10 cellular contexts compared by ENCODE assay signal in genomic region chr2:113211226-113212105, GRCh38. TPM values are rescaled to one million over a fixed set of nuclear protein-coding genes. Genes with fewer than 3 reads are reported as not detected.
DNase-seq lines count a peak whose midpoint lies in the region; ATAC-seq and TF ChIP-seq lines count a peak whose summit lies in the region.
"Had no signal": no experiment of that assay in that cellular context is flagged by ENCODE, and none has a peak within 500 bp of the region (broad histone marks: within the 10 kb centered on the region; RNA-seq: fewer than 3 reads in every experiment).

No MANE protein-coding gene starts in this region.

- POLR2A ChIA-PET in BJ (lab: Charles Lee), result interaction anchor here (0.9 kb wide), 1 partner anchor 29 kb away, joined by 5 read pairs; no protein-coding TSS in a partner anchor

- H3K9me3 ChIP-seq in Peyer's patch, result no peaks in the 10 kb centered on the region

- DNase-seq in BJ (ENCODE audit: low read depth) (peak; percentile 34), Peyer's patch (no peak), fibroblast of pulmonary artery (ENCODE audit: low read depth) (peak; percentile 26), omental fat pad (ENCODE audit: low spot score) (no peak), COR-L47 (lab: John Stamatoyannopoulos, UW) (no peak), hypothalamus (lab: John Stamatoyannopoulos, UW) (no peak), GM19238 (ENCODE audit: insufficient read length, low spot score) (no peak)
- DNase-seq: DND-41; stimulated activated CD4-positive, alpha-beta T cell treated with anti-CD3 and anti-CD28 coated beads, Interleukin-4, amount 100 ng/mL, for 4 hours had no signal

- H3K27ac ChIP-seq in Peyer's patch, result peak overlapping the region in 3 of 4 donors; percentile 17 to 38 (median 18)

- no peak for TF ChIP-seq CTCF in BJ (IDR thresholded peaks at IDR 0.05; ENCODE audit: insufficient read depth, low read depth, low read length)
- no peak for TF ChIP-seq CTCF in Peyer's patch (IDR thresholded peaks at IDR 0.05)
- TF ChIP-seq CTCF in fibroblast of pulmonary artery (IDR thresholded peaks at IDR 0.05; ENCODE audit: low read length, missing control alignments), result no peak
- no peak for TF ChIP-seq CTCF in omental fat pad (IDR thresholded peaks at IDR 0.05)

- no peaks in the 10 kb centered on the region for H3K27me3 ChIP-seq in BJ (ENCODE audit: control insufficient read depth, insufficient read depth, low read length)
- no peaks in the 10 kb centered on the region for H3K27me3 ChIP-seq in Peyer's patch

- no peak overlapping the region for H3K4me3 ChIP-seq in BJ (ENCODE audit: low read depth, low read length)
- no peak overlapping the region for H3K4me3 ChIP-seq in Peyer's patch
- no peak overlapping the region for H3K4me3 ChIP-seq in fibroblast of pulmonary artery (replicated peaks; ENCODE audit: low read depth, low read length)

- H3K36me3 ChIP-seq in BJ (ENCODE audit: control insufficient read depth, insufficient read depth, low read length) (no peaks in the 10 kb centered on the region), Peyer's patch (no peaks in the 10 kb centered on the region)

- peaks cover 0 to 36% (median 4%) of the 10 kb centered on the region in 4 donors for H3K4me1 ChIP-seq in Peyer's patch

- CTCF ChIA-PET in BJ (lab: Yijun Ruan, JAX), result interaction anchor here (0.6 to 2.5 kb wide), 9 partner anchors 12 to 179 kb away, joined by 3 to 15 read pairs (median 4); no protein-coding TSS in a partner anchor

- TF ChIP-seq POLR2A in Peyer's patch (IDR thresholded peaks at IDR 0.05), result no peak

- ATAC-seq in omental fat pad (ENCODE audit: low FRiP score), result peak; percentile 69
- ATAC-seq in HG02759 (IDR thresholded peaks at IDR 0.05; ENCODE audit: unreplicated experiment), result no peak

RNA-seq across cellular contexts. Expression of gene PSD4, which starts 37.7 kb away (rescaled TPM):
- 0.93 and 1.9 TPM in 2 replicates for polyA plus RNA-seq in BJ (2011; rRNA removed)
- 1.4 and 1.9 TPM in 2 replicates for polyA minus RNA-seq in BJ (2011; rRNA and poly(A)+ RNA removed)
- total RNA-seq in Peyer's patch (100 to 1,000 TPM; 125 to 284 (median 212) TPM), omental fat pad (10 to 100 TPM in 3 of 4 donors, 1 to 10 TPM in 1; 6.3 to 27.6 (median 13.1) TPM)

Comparison
In these comparisons a context has a peak if more than half of its experiments do, and no peak if none do; other contexts are left out.
1. DNase-seq: peak in BJ (single experiment) and fibroblast of pulmonary artery (single experiment); none in Peyer's patch (0 of 3), omental fat pad (single experiment), COR-L47 (single experiment), hypothalamus (0 of 51) and GM19238 (single experiment).
2. RNA of gene PSD4, which starts 37.7 kb away (total RNA-seq): 125 to 284 TPM in Peyer's patch; 6.3 to 27.6 TPM in omental fat pad; every median in the first group is over 4 times any median in the second.